1 cellular context compared by ENCODE assay signal in the genomic region with DNA sequence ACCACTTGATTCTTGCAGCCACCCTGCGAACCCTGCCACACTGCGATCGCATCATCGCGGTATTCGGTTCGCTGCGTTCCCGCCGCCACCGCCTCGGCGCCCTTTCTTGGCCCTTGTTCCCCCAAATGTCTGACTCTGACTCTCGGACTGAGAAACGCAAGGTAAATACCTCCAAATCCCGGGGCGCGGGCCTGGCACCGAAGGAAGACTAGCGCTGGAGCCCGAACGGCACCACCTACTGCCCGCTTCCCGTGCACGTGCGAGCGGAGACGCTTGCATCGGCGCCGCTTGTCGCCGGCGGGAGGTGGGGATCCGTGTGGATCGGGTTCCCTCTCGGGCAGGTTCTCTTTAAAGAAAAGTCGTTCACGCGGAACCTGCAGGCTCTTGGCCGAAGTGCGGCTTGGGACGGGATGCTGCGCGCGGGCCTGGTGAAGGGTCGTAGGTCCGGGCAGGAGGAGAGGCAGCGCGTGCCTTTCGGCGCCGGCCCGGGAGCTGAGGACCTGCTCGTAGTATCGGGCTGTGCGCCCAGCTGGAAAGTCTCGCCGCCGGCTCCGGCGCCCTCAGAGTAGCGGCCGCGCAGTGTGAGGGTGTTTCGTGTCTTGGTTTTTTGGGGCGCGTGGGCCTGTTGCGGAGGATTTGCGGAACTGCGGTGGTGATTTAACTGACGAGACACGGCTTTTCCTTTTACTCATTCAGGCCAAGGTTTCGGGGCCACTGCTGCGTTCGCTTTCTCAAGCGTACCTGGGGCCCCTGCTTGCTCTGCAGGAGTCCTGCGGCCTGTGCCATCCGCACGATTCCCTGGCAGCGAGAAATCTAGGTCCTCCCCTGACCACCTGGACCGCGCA.
TF ChIP-seq lines count a peak whose summit lies in the region.

No MANE protein-coding gene starts in this region.

TF ChIP-seq in HepG2, 621 proteins besides CTCF, POLR2A, EP300 and RAD21 (continued from another document and continues in another):
- TF ChIP-seq, protein P1, sequence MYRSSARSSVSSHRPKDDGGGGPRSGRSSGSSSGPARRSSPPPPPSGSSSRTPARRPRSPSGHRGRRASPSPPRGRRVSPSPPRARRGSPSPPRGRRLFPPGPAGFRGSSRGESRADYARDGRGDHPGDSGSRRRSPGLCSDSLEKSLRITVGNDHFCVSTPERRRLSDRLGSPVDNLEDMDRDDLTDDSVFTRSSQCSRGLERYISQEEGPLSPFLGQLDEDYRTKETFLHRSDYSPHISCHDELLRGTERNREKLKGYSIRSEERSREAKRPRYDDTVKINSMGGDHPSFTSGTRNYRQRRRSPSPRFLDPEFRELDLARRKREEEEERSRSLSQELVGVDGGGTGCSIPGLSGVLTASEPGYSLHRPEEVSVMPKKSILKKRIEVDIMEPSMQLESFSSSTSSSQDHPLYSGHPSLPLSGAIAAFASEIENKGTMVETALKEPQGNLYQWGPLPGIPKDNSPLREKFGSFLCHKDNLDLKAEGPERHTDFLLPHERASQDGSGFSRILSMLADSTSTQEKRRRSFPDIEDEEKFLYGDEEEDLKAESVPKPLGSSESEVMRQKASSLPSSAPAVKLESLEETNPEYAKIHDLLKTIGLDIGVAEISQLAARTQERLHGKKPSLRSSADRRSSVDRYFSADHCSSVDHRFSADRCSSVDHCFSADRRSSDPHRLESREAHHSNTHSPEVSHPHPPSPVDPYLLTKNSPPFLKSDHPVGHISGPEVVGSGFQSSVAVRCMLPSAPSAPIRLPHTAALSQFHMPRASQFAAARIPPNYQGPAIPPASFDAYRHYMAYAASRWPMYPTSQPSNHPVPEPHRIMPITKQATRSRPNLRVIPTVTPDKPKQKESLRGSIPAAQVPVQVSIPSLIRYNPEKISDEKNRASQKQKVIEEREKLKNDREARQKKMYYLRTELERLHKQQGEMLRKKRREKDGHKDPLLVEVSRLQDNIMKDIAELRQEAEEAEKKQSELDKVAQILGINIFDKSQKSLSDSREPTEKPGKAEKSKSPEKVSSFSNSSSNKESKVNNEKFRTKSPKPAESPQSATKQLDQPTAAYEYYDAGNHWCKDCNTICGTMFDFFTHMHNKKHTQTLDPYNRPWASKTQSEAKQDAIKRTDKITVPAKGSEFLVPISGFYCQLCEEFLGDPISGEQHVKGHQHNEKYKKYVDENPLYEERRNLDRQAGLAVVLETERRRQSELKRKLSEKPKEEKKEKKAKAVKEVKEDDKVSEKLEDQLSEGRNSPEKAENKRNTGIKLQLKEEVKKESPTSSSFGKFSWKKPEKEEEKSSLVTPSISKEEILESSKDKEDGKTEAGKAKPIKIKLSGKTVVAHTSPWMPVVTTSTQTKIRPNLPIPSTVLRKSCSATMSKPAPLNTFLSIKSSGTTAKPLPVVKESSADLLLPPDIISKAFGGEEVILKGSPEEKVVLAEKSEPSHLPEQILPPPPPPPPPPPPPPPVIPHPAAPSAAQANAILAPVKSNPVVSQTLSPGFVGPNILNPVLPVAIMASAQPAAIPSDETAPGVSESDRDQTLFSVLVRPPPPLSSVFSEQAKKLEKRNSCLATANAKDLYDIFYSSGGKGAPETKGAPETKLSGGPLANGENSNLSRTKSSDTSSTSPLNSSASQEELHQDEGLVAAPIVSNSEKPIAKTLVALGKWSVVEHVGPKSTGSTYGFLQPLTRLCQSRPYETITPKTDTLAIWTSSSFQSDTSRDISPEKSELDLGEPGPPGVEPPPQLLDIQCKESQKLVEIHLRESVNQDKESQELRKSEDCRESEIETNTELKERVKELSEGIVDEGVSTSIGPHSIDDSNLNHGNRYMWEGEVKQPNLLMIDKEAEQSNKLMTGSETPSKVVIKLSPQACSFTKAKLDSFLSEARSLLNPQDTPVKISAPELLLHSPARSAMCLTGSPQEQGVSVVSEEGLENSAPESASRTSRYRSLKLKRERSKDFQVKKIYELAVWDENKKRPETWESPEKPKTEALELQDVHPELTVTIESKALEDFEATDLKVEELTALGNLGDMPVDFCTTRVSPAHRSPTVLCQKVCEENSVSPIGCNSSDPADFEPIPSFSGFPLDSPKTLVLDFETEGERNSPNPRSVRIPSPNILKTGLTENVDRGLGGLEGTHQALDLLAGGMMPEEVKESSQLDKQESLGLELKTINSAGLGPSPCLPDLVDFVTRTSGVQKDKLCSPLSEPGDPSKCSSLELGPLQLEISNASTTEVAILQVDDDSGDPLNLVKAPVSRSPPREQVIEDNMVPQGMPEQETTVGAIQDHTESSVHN (CRISPR knock-in tag; IDR thresholded peaks at IDR 0.05), result 0 out of 2 replicates have a peak, but pooled peaks have one; percentile 38
- 0 out of 2 replicates have a peak, but pooled peaks have one; percentile 47 for TF ChIP-seq ZNF746 (CRISPR knock-in tag; IDR thresholded peaks at IDR 0.05)
- TF ChIP-seq TP53 (CRISPR knock-in tag; conservative IDR thresholded peaks at IDR 0.05), result 0 out of 2 replicates have a peak, but pooled peaks have one; percentile 36
- peak; percentile 66 for TF ChIP-seq ZNF891 (CRISPR knock-in tag; IDR thresholded peaks at IDR 0.05)
- 0 out of 2 replicates have a peak, but pooled peaks have one; percentile 14 for TF ChIP-seq SMAD3 (CRISPR knock-in tag; IDR thresholded peaks at IDR 0.05)
- 0 out of 2 replicates have a peak, but pooled peaks have one; percentile 3 for TF ChIP-seq DNMT1 (CRISPR knock-in tag; IDR thresholded peaks at IDR 0.05)
- peak; percentile 79; the same call in 1 of the 2 replicates for TF ChIP-seq NRL (CRISPR knock-in tag; IDR thresholded peaks at IDR 0.05; ENCODE audit: borderline replicate concordance)
- TF ChIP-seq, protein P2, sequence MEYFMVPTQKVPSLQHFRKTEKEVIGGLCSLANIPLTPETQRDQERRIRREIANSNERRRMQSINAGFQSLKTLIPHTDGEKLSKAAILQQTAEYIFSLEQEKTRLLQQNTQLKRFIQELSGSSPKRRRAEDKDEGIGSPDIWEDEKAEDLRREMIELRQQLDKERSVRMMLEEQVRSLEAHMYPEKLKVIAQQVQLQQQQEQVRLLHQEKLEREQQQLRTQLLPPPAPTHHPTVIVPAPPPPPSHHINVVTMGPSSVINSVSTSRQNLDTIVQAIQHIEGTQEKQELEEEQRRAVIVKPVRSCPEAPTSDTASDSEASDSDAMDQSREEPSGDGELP (IDR thresholded peaks at IDR 0.05; ENCODE audit: borderline replicate concordance, low read depth), result peak; percentile 47; the same call in 1 of the 2 replicates
- no peak for TF ChIP-seq ZNF205 (CRISPR knock-in tag; IDR thresholded peaks at IDR 0.05)
- TF ChIP-seq, protein P3, sequence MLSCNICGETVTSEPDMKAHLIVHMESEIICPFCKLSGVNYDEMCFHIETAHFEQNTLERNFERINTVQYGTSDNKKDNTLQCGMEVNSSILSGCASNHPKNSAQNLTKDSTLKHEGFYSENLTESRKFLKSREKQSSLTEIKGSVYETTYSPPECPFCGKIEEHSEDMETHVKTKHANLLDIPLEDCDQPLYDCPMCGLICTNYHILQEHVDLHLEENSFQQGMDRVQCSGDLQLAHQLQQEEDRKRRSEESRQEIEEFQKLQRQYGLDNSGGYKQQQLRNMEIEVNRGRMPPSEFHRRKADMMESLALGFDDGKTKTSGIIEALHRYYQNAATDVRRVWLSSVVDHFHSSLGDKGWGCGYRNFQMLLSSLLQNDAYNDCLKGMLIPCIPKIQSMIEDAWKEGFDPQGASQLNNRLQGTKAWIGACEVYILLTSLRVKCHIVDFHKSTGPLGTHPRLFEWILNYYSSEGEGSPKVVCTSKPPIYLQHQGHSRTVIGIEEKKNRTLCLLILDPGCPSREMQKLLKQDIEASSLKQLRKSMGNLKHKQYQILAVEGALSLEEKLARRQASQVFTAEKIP (CRISPR knock-in tag; IDR thresholded peaks at IDR 0.05; ENCODE audit: borderline replicate concordance), result no peak
- TF ChIP-seq ZNF326 (CRISPR knock-in tag; IDR thresholded peaks at IDR 0.05; ENCODE audit: borderline replicate concordance), result no peak
- TF ChIP-seq, protein P4, sequence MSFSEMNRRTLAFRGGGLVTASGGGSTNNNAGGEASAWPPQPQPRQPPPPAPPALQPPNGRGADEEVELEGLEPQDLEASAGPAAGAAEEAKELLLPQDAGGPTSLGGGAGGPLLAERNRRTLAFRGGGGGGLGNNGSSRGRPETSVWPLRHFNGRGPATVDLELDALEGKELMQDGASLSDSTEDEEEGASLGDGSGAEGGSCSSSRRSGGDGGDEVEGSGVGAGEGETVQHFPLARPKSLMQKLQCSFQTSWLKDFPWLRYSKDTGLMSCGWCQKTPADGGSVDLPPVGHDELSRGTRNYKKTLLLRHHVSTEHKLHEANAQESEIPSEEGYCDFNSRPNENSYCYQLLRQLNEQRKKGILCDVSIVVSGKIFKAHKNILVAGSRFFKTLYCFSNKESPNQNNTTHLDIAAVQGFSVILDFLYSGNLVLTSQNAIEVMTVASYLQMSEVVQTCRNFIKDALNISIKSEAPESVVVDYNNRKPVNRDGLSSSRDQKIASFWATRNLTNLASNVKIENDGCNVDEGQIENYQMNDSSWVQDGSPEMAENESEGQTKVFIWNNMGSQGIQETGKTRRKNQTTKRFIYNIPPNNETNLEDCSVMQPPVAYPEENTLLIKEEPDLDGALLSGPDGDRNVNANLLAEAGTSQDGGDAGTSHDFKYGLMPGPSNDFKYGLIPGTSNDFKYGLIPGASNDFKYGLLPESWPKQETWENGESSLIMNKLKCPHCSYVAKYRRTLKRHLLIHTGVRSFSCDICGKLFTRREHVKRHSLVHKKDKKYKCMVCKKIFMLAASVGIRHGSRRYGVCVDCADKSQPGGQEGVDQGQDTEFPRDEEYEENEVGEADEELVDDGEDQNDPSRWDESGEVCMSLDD (CRISPR knock-in tag; IDR thresholded peaks at IDR 0.05; ENCODE audit: borderline replicate concordance), result 0 out of 2 replicates have a peak, but pooled peaks have one; percentile 7
- 0 out of 2 replicates have a peak, but pooled peaks have one; percentile 5 for TF ChIP-seq KDM4B (CRISPR knock-in tag; IDR thresholded peaks at IDR 0.05)
- 0 out of 2 replicates have a peak, but pooled peaks have one; percentile 22 for TF ChIP-seq ZNF432 (CRISPR knock-in tag; IDR thresholded peaks at IDR 0.05; ENCODE audit: borderline replicate concordance)
- TF ChIP-seq, protein P5, sequence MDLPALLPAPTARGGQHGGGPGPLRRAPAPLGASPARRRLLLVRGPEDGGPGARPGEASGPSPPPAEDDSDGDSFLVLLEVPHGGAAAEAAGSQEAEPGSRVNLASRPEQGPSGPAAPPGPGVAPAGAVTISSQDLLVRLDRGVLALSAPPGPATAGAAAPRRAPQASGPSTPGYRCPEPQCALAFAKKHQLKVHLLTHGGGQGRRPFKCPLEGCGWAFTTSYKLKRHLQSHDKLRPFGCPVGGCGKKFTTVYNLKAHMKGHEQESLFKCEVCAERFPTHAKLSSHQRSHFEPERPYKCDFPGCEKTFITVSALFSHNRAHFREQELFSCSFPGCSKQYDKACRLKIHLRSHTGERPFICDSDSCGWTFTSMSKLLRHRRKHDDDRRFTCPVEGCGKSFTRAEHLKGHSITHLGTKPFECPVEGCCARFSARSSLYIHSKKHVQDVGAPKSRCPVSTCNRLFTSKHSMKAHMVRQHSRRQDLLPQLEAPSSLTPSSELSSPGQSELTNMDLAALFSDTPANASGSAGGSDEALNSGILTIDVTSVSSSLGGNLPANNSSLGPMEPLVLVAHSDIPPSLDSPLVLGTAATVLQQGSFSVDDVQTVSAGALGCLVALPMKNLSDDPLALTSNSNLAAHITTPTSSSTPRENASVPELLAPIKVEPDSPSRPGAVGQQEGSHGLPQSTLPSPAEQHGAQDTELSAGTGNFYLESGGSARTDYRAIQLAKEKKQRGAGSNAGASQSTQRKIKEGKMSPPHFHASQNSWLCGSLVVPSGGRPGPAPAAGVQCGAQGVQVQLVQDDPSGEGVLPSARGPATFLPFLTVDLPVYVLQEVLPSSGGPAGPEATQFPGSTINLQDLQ (CRISPR knock-in tag; IDR thresholded peaks at IDR 0.05), result peak; percentile 10; the same call in 1 of the 2 replicates
- peak; percentile 8; the same call in 1 of the 2 replicates for TF ChIP-seq SAFB2 (CRISPR knock-in tag; IDR thresholded peaks at IDR 0.05; ENCODE audit: borderline replicate concordance, low read depth)
- TF ChIP-seq, protein P6, sequence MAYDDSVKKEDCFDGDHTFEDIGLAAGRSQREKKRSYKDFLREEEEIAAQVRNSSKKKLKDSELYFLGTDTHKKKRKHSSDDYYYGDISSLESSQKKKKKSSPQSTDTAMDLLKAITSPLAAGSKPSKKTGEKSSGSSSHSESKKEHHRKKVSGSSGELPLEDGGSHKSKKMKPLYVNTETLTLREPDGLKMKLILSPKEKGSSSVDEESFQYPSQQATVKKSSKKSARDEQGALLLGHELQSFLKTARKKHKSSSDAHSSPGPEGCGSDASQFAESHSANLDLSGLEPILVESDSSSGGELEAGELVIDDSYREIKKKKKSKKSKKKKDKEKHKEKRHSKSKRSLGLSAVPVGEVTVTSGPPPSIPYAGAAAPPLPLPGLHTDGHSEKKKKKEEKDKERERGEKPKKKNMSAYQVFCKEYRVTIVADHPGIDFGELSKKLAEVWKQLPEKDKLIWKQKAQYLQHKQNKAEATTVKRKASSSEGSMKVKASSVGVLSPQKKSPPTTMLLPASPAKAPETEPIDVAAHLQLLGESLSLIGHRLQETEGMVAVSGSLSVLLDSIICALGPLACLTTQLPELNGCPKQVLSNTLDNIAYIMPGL (CRISPR knock-in tag; IDR thresholded peaks at IDR 0.05; ENCODE audit: borderline replicate concordance in 1 of 2, low read depth in 1 of 2), result peak in 1 of 2 experiments; percentile 15; a peak in 3 of 4 replicates
- TF ChIP-seq, protein P7, sequence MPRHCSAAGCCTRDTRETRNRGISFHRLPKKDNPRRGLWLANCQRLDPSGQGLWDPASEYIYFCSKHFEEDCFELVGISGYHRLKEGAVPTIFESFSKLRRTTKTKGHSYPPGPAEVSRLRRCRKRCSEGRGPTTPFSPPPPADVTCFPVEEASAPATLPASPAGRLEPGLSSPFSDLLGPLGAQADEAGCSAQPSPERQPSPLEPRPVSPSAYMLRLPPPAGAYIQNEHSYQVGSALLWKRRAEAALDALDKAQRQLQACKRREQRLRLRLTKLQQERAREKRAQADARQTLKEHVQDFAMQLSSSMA (CRISPR knock-in tag; IDR thresholded peaks at IDR 0.05), result peak; percentile 77; the same call in 1 of the 2 replicates
- no peak for TF ChIP-seq ZBTB42 (CRISPR knock-in tag; IDR thresholded peaks at IDR 0.05)
- TF ChIP-seq SIX4 (CRISPR knock-in tag; IDR thresholded peaks at IDR 0.05), result no peak
- TF ChIP-seq ZNF773 (CRISPR knock-in tag; IDR thresholded peaks at IDR 0.05; ENCODE audit: borderline replicate concordance), result 0 out of 2 replicates have a peak, but pooled peaks have one; percentile 54
- peak; percentile 13; the same call in 1 of the 2 replicates for TF ChIP-seq ZNF709 (CRISPR knock-in tag; IDR thresholded peaks at IDR 0.05)
- peak; percentile 21; the same call in 1 of the 2 replicates for TF ChIP-seq REL (CRISPR knock-in tag; conservative IDR thresholded peaks at IDR 0.05)
- TF ChIP-seq MYC (CRISPR knock-in tag; IDR thresholded peaks at IDR 0.05; ENCODE audit: borderline replicate concordance), result peak; percentile 35; the same call in 1 of the 2 replicates
- TF ChIP-seq HES4 (CRISPR knock-in tag; IDR thresholded peaks at IDR 0.05; ENCODE audit: borderline replicate concordance), result 0 out of 2 replicates have a peak, but pooled peaks have one; percentile 28
- TF ChIP-seq, protein P8, sequence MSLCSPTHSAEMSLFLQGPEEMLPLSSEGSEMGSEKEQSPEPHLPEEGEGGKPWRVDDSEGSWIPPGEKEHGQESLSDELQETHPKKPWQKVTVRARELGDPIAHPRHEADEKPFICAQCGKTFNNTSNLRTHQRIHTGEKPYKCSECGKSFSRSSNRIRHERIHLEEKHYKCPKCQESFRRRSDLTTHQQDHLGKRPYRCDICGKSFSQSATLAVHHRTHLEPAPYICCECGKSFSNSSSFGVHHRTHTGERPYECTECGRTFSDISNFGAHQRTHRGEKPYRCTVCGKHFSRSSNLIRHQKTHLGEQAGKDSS (CRISPR knock-in tag; IDR thresholded peaks at IDR 0.05; ENCODE audit: borderline replicate concordance, low read depth), result 0 out of 2 replicates have a peak, but pooled peaks have one; percentile 2
- TF ChIP-seq ZNF430 (CRISPR knock-in tag; IDR thresholded peaks at IDR 0.05), result 0 out of 2 replicates have a peak, but pooled peaks have one; percentile 18
